Comparison of ENCODE assay signal across 8 cellular contexts in the genomic region with DNA sequence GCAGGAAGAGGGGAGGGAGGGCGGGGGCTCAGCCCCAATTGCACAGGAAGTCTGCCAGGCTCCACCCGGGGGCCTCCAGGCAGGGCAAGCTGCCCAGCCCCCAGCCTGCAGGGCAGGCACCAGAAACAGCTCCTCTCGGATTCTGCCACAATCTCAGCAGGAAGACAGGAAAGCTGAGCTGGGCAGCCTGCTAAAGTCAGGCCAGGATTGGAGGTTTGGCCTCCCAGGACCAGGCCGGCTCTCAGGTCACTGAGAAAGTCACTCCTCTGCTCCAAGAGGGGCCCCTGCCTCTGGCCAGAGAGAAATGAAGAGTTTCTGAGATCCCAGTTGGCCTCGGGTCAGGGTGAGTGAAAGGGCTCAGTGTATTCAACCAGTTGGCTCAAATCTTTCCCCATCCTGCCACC. TPM values are rescaled to one million over a fixed set of nuclear protein-coding genes. Genes with fewer than 3 reads are reported as not detected.
A peak's percentile ranks its signal among the peaks of the same experiment; 100 is the strongest.
DNase-seq lines count a peak whose midpoint lies in the region; ATAC-seq and TF ChIP-seq lines count a peak whose summit lies in the region.

No MANE protein-coding gene starts in this region.

- H3K27me3 Mint-ChIP-seq in brain: no peaks in the 10 kb centered on the region

- H2AK9ac ChIP-seq in IMR-90 (replicated peaks; ENCODE audit: low read depth, low read length, poor library complexity): peak overlapping the region; percentile 95

- no peak overlapping the region for H2AFZ ChIP-seq in ACC112 (ENCODE audit: low read length, unreplicated experiment)
- no peak overlapping the region for H2AFZ ChIP-seq in IMR-90 (replicated peaks; ENCODE audit: low read length, poor library complexity)
- no peak overlapping the region for H2AFZ ChIP-seq in mesenchymal stem cell (ENCODE audit: low read depth, low read length)

- peak overlapping the region; percentile 26 to 69 for H2BK12ac ChIP-seq in mesenchymal stem cell (ENCODE audit: low read length in 2 of 2)

- H3K36me3 ChIP-seq in ACC112 (ENCODE audit: insufficient read depth, low read length) (peaks cover 17% of the 10 kb centered on the region), IMR-90 (ENCODE audit: control insufficient read depth, insufficient read depth, low read length) (peaks cover 42% of the 10 kb centered on the region), mesenchymal stem cell (ENCODE audit: control insufficient read depth in 1 of 2, insufficient read depth in 2 of 2, low read depth in 1 of 2, low read length in 2 of 2) (peaks cover 46 to 59% of the 10 kb centered on the region in 2 experiments)

- H3K9me3 Mint-ChIP-seq in brain: no peaks in the 10 kb centered on the region

- peak overlapping the region; percentile 64; the same call in 1 of the 2 replicates for H2BK20ac ChIP-seq in IMR-90 (ENCODE audit: low read depth, low read length)

- peak overlapping the region; percentile 87 for H2AK5ac ChIP-seq in IMR-90 (ENCODE audit: low read depth, low read length)
- H2AK5ac ChIP-seq in mesenchymal stem cell (ENCODE audit: low read length, severe bottlenecking): peak overlapping the region; percentile 67

- H4K91ac ChIP-seq in IMR-90 (ENCODE audit: insufficient read depth, low read depth, low read length) (peak overlapping the region; percentile 77), mesenchymal stem cell (ENCODE audit: low read length) (peak overlapping the region; percentile 97)

- H3K9me3 ChIP-seq in IMR-90 (ENCODE audit: control insufficient read depth, insufficient read depth, low read length): no peaks in the 10 kb centered on the region
- no peaks in the 10 kb centered on the region for H3K9me3 ChIP-seq in mesenchymal stem cell (ENCODE audit: control insufficient read depth, low read length)

- peak overlapping the region; percentile 29 for H3K4me2 ChIP-seq in IMR-90 (ENCODE audit: low read depth, low read length)
- peak overlapping the region; percentile 8 for H3K4me2 ChIP-seq in mesenchymal stem cell (ENCODE audit: low read length, poor library complexity, severe bottlenecking)

- H3K56ac ChIP-seq in IMR-90 (ENCODE audit: extremely low read depth, insufficient read depth, low read length): peak overlapping the region; percentile 62

- H2BK120ac ChIP-seq in IMR-90 (ENCODE audit: low read depth, low read length) (peak overlapping the region; percentile 79), mesenchymal stem cell (ENCODE audit: low read depth, low read length) (peak overlapping the region; percentile 93)

- TF ChIP-seq CTCF in IMR-90 (conservative IDR thresholded peaks at IDR 0.05; ENCODE audit: low read depth, low read length) (no peak), brain (conservative IDR thresholded peaks at IDR 0.05) (no peak)

- CTCF ChIA-PET in IMR-90 (lab: Yijun Ruan, JAX): interaction anchor here (1.5 kb wide), 1 partner anchor 32 kb away, joined by 6 read pairs; no protein-coding TSS in a partner anchor

- H2BK5ac ChIP-seq in IMR-90 (ENCODE audit: low read depth, low read length, poor library complexity, severe bottlenecking) (peak overlapping the region; percentile 64), mesenchymal stem cell (ENCODE audit: low read depth, low read length, poor library complexity, severe bottlenecking) (no peak overlapping the region)

- in situ Hi-C loops in IMR-90 (cut with MboI; ENCODE audit: low sequenced_read_pairs): no loop called here

- H3K23ac ChIP-seq in IMR-90 (ENCODE audit: low read depth, low read length): peak overlapping the region; percentile 93
- H3K23ac ChIP-seq in mesenchymal stem cell (ENCODE audit: low read length in 2 of 2): no peak overlapping the region

- peak; percentile 7 for ATAC-seq in IMR-90 (ENCODE audit: low read depth)
- ATAC-seq in GM19397 (IDR thresholded peaks at IDR 0.05; ENCODE audit: unreplicated experiment): no peak
- ATAC-seq in GM18505 (IDR thresholded peaks at IDR 0.05; ENCODE audit: unreplicated experiment): no peak
- ATAC-seq in GM21390 (IDR thresholded peaks at IDR 0.05; ENCODE audit: unreplicated experiment): no peak

- H3K9ac ChIP-seq in IMR-90 (ENCODE audit: low read depth, low read length): peak overlapping the region; percentile 68
- peak overlapping the region; percentile 82 for H3K9ac ChIP-seq in mesenchymal stem cell (ENCODE audit: low read length)

- WGBS in IMR-90 (ENCODE audit: extremely low coverage in 2 of 2, insufficient read length in 1 of 2), 2 experiments: no CpG with 5 or more reads among the region's 5 CpGs
- WGBS in mesenchymal stem cell: 1% methylated on average over 4 of the region's 5 CpGs

- dilution Hi-C loops in IMR-90 (cut with HindIII; ENCODE audit: low sequenced_read_pairs, unreplicated experiment): no loop called here

- H3K27ac ChIP-seq in ACC112 (ENCODE audit: low read depth, low read length) (peak overlapping the region; percentile 86), IMR-90 (ENCODE audit: insufficient read depth, low read length) (peak overlapping the region; percentile 89), mesenchymal stem cell (ENCODE audit: low read length, poor library complexity, severe bottlenecking) (peak overlapping the region; percentile 92)

- peak overlapping the region; percentile 26; the same call in 1 of the 3 replicates for H2BK15ac ChIP-seq in IMR-90 (ENCODE audit: low read depth, low read length)
- H2BK15ac ChIP-seq in mesenchymal stem cell (ENCODE audit: low read depth, poor library complexity, severe bottlenecking): peak overlapping the region; percentile 63

- H4K5ac ChIP-seq in IMR-90 (ENCODE audit: low read depth, low read length): peak overlapping the region; percentile 65

- peaks cover 92% of the 10 kb centered on the region for H3K79me2 ChIP-seq in ACC112 (ENCODE audit: control insufficient read depth, insufficient read depth, low read length, unreplicated experiment)

- H3K18ac ChIP-seq in IMR-90 (ENCODE audit: low read depth, low read length): peak overlapping the region; percentile 80
- peak overlapping the region; percentile 85 to 90 for H3K18ac ChIP-seq in mesenchymal stem cell (ENCODE audit: low read depth in 1 of 2, low read length in 2 of 2)

- peaks cover 38% of the 10 kb centered on the region for H3K9me1 ChIP-seq in IMR-90 (ENCODE audit: insufficient read depth, low read length)

- intact Hi-C loops in IMR-90 (cut with micrococcal nuclease): no loop called here

- H3K4me1 ChIP-seq in ACC112 (ENCODE audit: control insufficient read depth, insufficient read depth, low read length, unreplicated experiment): peaks cover 81% of the 10 kb centered on the region
- H3K4me1 ChIP-seq in IMR-90 (ENCODE audit: control insufficient read depth, insufficient read depth, low read length): peaks cover 70% of the 10 kb centered on the region
- H3K4me1 ChIP-seq in mesenchymal stem cell (ENCODE audit: control insufficient read depth, insufficient read depth, low read depth, low read length): peaks cover 77% of the 10 kb centered on the region

- H3K27ac Mint-ChIP-seq in brain: peak overlapping the region in 3 of 5 experiments; percentile 85 to 94 (median 88)

- H3K27me3 ChIP-seq in ACC112 (ENCODE audit: insufficient read depth, low read length) (no peaks in the 10 kb centered on the region), IMR-90 (ENCODE audit: control insufficient read depth, insufficient read depth, low read length) (no peaks in the 10 kb centered on the region), mesenchymal stem cell (ENCODE audit: control insufficient read depth in 1 of 2, insufficient read depth in 1 of 2, low read length in 2 of 2) (no peaks in the 10 kb centered on the region)

- peaks cover 71% of the 10 kb centered on the region for H3K4me1 Mint-ChIP-seq in brain

- H3K4ac ChIP-seq in IMR-90 (ENCODE audit: low read depth, low read length) (peak overlapping the region; percentile 92), mesenchymal stem cell (ENCODE audit: low read depth in 1 of 2, low read length in 2 of 2) (peak overlapping the region; percentile 58 to 75)

- H4K8ac ChIP-seq in IMR-90 (ENCODE audit: low read depth in 2 of 2, low read length in 2 of 2): peak overlapping the region; percentile 73 to 82
- peak overlapping the region; percentile 66 for H4K8ac ChIP-seq in mesenchymal stem cell (ENCODE audit: low read length)

- H3K79me1 ChIP-seq in IMR-90 (ENCODE audit: low read depth in 1 of 2, low read length in 2 of 2) (peaks cover 6 to 76% of the 10 kb centered on the region in 2 experiments), mesenchymal stem cell (replicated peaks; ENCODE audit: low read length, poor library complexity, severe bottlenecking) (no peaks in the 10 kb centered on the region)

- no peak for TF ChIP-seq RAD21 in IMR-90 (IDR thresholded peaks at IDR 0.05; ENCODE audit: low read length)

- peaks cover 93% of the 10 kb centered on the region for H4K20me1 ChIP-seq in IMR-90 (ENCODE audit: insufficient read depth, low read length)

- H3K4me3 ChIP-seq in ACC112 (ENCODE audit: low read depth, low read length): peak overlapping the region; percentile 38; the same call in 1 of the 2 replicates
- H3K4me3 ChIP-seq in IMR-90 (ENCODE audit: insufficient read depth, low read depth, low read length): no peak overlapping the region
- peak overlapping the region in 1 of 2 experiments; percentile 62 for H3K4me3 ChIP-seq in mesenchymal stem cell (ENCODE audit: insufficient read depth in 1 of 2, low read depth in 1 of 2, low read length in 2 of 2)

- no TSS peak for BruUV-seq in IMR-90 (replicated peaks; lab: Mats Ljungman, UMichigan)

- POLR2A ChIA-PET in IMR-90 (lab: Charles Lee; ENCODE audit: unreplicated experiment): no interaction called here

- peak overlapping the region in 1 of 5 experiments; percentile 28 for H3K4me3 Mint-ChIP-seq in brain

- no peak for TF ChIP-seq POLR2A in IMR-90 (IDR thresholded peaks at IDR 0.05; ENCODE audit: low read depth, low read length)
- no peak for TF ChIP-seq POLR2A in GM18505 (IDR thresholded peaks at IDR 0.05; ENCODE audit: borderline replicate concordance, extremely low read depth, insufficient read depth, insufficient read length)

- DNase-seq in IMR-90 (no peak), mesenchymal stem cell (peak; percentile 71), kidney glomerular epithelial cell (lab: John Stamatoyannopoulos, UW) (no peak)

- H3K36me3 Mint-ChIP-seq in brain: peaks cover 1% of the 10 kb centered on the region

- H3K14ac ChIP-seq in IMR-90 (replicated peaks; ENCODE audit: low read depth, low read length): peak overlapping the region; percentile 88
- H3K14ac ChIP-seq in mesenchymal stem cell (ENCODE audit: low read length in 2 of 2): peak overlapping the region in 1 of 2 experiments; percentile 43

TF ChIP-seq in IMR-90, 13 proteins besides CTCF, POLR2A, EP300 and RAD21 (continues in another document):
- TF ChIP-seq CHD1 (IDR thresholded peaks at IDR 0.05; ENCODE audit: low read depth, low read length): no peak
- TF ChIP-seq RCOR1 (IDR thresholded peaks at IDR 0.05; ENCODE audit: insufficient replicate concordance, low read length): no peak

RNA-seq across cellular contexts. Expression of a gene that starts 54.6 kb away (rescaled TPM):
- 15.8 and 18.9 TPM in 2 replicates for total RNA-seq in IMR-90 (2012; rRNA removed)
- polyA plus RNA-seq in IMR-90 (2012; rRNA removed) (21.7 and 22.6 TPM in 2 replicates), brain (ENCODE audit: insufficient read depth, low read depth, low replicate concordance) (298 TPM)
- polyA plus RNA-seq in IMR-90 (2012; cell fraction: cytosol; rRNA removed): 17.5 and 24.5 TPM in 2 replicates
- polyA plus RNA-seq in IMR-90 (2012; cell fraction: nucleus; rRNA removed; ENCODE audit: low replicate concordance): 26.3 and 44.5 TPM in 2 replicates
- polyA plus RNA-seq in mesenchymal stem cell (2013, experiment 1 of 2): 41.1 TPM
- 40.3 TPM for polyA plus RNA-seq in mesenchymal stem cell (2013, experiment 2 of 2)
